14 cellular contexts compared by ENCODE assay signal in genomic region chr16:2982402-2982801, GRCh38. TPM values are rescaled to one million over a fixed set of nuclear protein-coding genes. Genes with fewer than 3 reads are reported as not detected.
DNase-seq lines count a peak whose midpoint lies in the region; ATAC-seq and TF ChIP-seq lines count a peak whose summit lies in the region.
"Had no signal": no experiment of that assay in that cellular context is flagged by ENCODE, and none has a peak within 500 bp of the region (broad histone marks: within the 10 kb centered on the region; RNA-seq: fewer than 3 reads in every experiment).

No MANE protein-coding gene starts in this region.

- no peaks in the 10 kb centered on the region for H4K20me1 ChIP-seq in HCT116 (ENCODE audit: insufficient read depth)

- no peak for TF ChIP-seq CTCF in HCT116 (IDR thresholded peaks at IDR 0.05 in 2 of 3, conservative IDR thresholded peaks at IDR 0.05 in 1 of 3; ENCODE audit: borderline replicate concordance in 1 of 3, insufficient read depth in 1 of 3, low read depth in 2 of 3, low read length in 2 of 3)
- no peak for TF ChIP-seq CTCF in left ventricle myocardium inferior (IDR thresholded peaks at IDR 0.05; ENCODE audit: borderline replicate concordance)

- H2AFZ ChIP-seq in HCT116 (ENCODE audit: low read depth, low read length, poor library complexity, severe bottlenecking), result no peak overlapping the region

- H3K27ac ChIP-seq in HCT116 (ENCODE audit: low read depth, low read length) (no peak overlapping the region), left ventricle myocardium inferior (replicated peaks) (no peak overlapping the region)
- H3K27ac ChIP-seq in naive thymus-derived CD4-positive, alpha-beta T cell (ENCODE audit: low read depth, low read length), result no peak overlapping the region
- H3K27ac ChIP-seq: uterus had no signal

- H3K27ac Mint-ChIP-seq in T-helper 17 cell, result peak overlapping the region; percentile 90
- peak overlapping the region in 1 of 9 donors; percentile 70 for H3K27ac Mint-ChIP-seq in naive thymus-derived CD4-positive, alpha-beta T cell
- H3K27ac Mint-ChIP-seq: activated CD8-positive, alpha-beta T cell treated with anti-CD3 and anti-CD28 coated beads for 36 hours; CD4-positive, alpha-beta T cell had no signal

- H3K36me3 ChIP-seq in HCT116 (ENCODE audit: control insufficient read depth in 1 of 2, insufficient read depth in 2 of 2, low read length in 2 of 2) (peaks cover 0 to 10% of the 10 kb centered on the region in 2 experiments; a peak in 1 of 4 replicates), left ventricle myocardium inferior (no peaks in the 10 kb centered on the region)
- H3K36me3 ChIP-seq in naive thymus-derived CD4-positive, alpha-beta T cell (ENCODE audit: control insufficient read depth in 2 of 3, insufficient read depth in 3 of 3, low read length in 3 of 3), result no peaks in the 10 kb centered on the region
- H3K36me3 ChIP-seq: uterus had no signal

- peaks cover 3% of the 10 kb centered on the region for H3K4me1 Mint-ChIP-seq in T-helper 17 cell
- peaks cover 9 to 29% (median 14%) of the 10 kb centered on the region in 7 donors for H3K4me1 Mint-ChIP-seq in naive thymus-derived CD4-positive, alpha-beta T cell

- peak overlapping the region; percentile 86 for H3K4me3 Mint-ChIP-seq in T-helper 17 cell
- H3K4me3 Mint-ChIP-seq in naive thymus-derived CD4-positive, alpha-beta T cell, result peak overlapping the region in 7 of 10 donors; percentile 21 to 88 (median 72)

- H3K4me2 ChIP-seq in HCT116 (ENCODE audit: low read length), result peak overlapping the region; percentile 86; the same call in 1 of the 2 replicates

- POLR2A ChIA-PET in HCT116 (lab: Charles Lee), result interaction anchor here (1.0 to 1.6 kb wide), 4 partner anchors 11 to 99 kb away, joined by 3 read pairs; partner anchors contain the start of gene FLYWCH2
- POLR2A ChIA-PET in naive thymus-derived CD4-positive, alpha-beta T cell (lab: Charles Lee), result interaction anchor here (0.8 to 3.2 kb wide), 3 partner anchors 16 to 115 kb away, joined by 4 to 17 read pairs (median 6); no protein-coding TSS in a partner anchor

- H3K9me3 ChIP-seq in HCT116 (ENCODE audit: control insufficient read depth in 1 of 2, insufficient read depth in 1 of 2, low read depth in 1 of 2, low read length in 2 of 2), result no peaks in the 10 kb centered on the region
- no peaks in the 10 kb centered on the region for H3K9me3 ChIP-seq in T-helper 17 cell (ENCODE audit: control insufficient read depth, low read length, poor library complexity, severe bottlenecking)
- H3K9me3 ChIP-seq in naive thymus-derived CD4-positive, alpha-beta T cell (ENCODE audit: control insufficient read depth in 2 of 3, low read length in 3 of 3), result no peaks in the 10 kb centered on the region
- H3K9me3 ChIP-seq in left ventricle myocardium inferior (replicated peaks), result no peaks in the 10 kb centered on the region
- H3K9me3 ChIP-seq: uterus had no signal

- no peaks in the 10 kb centered on the region for H3K27me3 Mint-ChIP-seq in T-helper 17 cell
- peaks cover 0 to 2% (median 0%) of the 10 kb centered on the region in 5 donors for H3K27me3 Mint-ChIP-seq in naive thymus-derived CD4-positive, alpha-beta T cell
- H3K27me3 Mint-ChIP-seq: activated CD8-positive, alpha-beta T cell treated with anti-CD3 and anti-CD28 coated beads for 36 hours; CD4-positive, alpha-beta T cell had no signal

- H3K27me3 ChIP-seq in HCT116 (ENCODE audit: insufficient read depth, low read length), result no peaks in the 10 kb centered on the region
- no peaks in the 10 kb centered on the region for H3K27me3 ChIP-seq in naive thymus-derived CD4-positive, alpha-beta T cell (ENCODE audit: control insufficient read depth in 2 of 2, insufficient read depth in 2 of 2, low read length in 2 of 2)
- peaks cover 42% of the 10 kb centered on the region for H3K27me3 ChIP-seq in left ventricle myocardium inferior (ENCODE audit: low read depth)
- H3K27me3 ChIP-seq: uterus had no signal

- TF ChIP-seq RAD21 in HCT116 (IDR thresholded peaks at IDR 0.05; ENCODE audit: low read depth), result no peak

- no peak for TF ChIP-seq POLR2A in HCT116 (IDR thresholded peaks at IDR 0.05; ENCODE audit: borderline replicate concordance, extremely low read depth, insufficient read depth, insufficient read length)

- H3K9me3 Mint-ChIP-seq in naive thymus-derived CD4-positive, alpha-beta T cell, result peaks cover 0 to 2% (median 0%) of the 10 kb centered on the region in 11 donors
- H3K9me3 Mint-ChIP-seq: activated CD8-positive, alpha-beta T cell treated with anti-CD3 and anti-CD28 coated beads for 36 hours; CD4-positive, alpha-beta T cell had no signal

- ATAC-seq in HCT116, result no peak
- no peak for ATAC-seq in T-helper 17 cell
- ATAC-seq in naive thymus-derived CD4-positive, alpha-beta T cell, result no peak
- ATAC-seq: activated CD8-positive, alpha-beta T cell treated with anti-CD3 and anti-CD28 coated beads for 36 hours had no signal

- H3K9ac ChIP-seq in HCT116 (ENCODE audit: low read length), result peak overlapping the region; percentile 99

- H3K4me1 ChIP-seq in HCT116 (ENCODE audit: control insufficient read depth in 1 of 2, insufficient read depth in 2 of 2, low read length in 2 of 2) (peaks cover 24 to 44% of the 10 kb centered on the region in 2 experiments), left ventricle myocardium inferior (peaks cover 51% of the 10 kb centered on the region)
- H3K4me1 ChIP-seq in naive thymus-derived CD4-positive, alpha-beta T cell (ENCODE audit: control insufficient read depth in 2 of 2, insufficient read depth in 2 of 2, low read length in 2 of 2), result peaks cover 5 to 6% of the 10 kb centered on the region in 2 donors

- no TSS peak for BruUV-seq in HCT116 (replicated peaks; lab: Mats Ljungman, UMichigan)

- intact Hi-C loops in HCT116 (cut with micrococcal nuclease) (loop anchor here (5.0 kb wide), 1 partner anchor 40 kb away; the partner anchor contains the start of genes HCFC1R1, THOC6 and TNFRSF12A), left ventricle myocardium inferior (cut with micrococcal nuclease) (no loop called here)
- intact Hi-C loops in naive thymus-derived CD4-positive, alpha-beta T cell (cut with micrococcal nuclease), result loop anchor here in 1 of 2 donors (5.0 kb wide), 2 partner anchors 70 to 100 kb away; partner anchors contain the start of genes FLYWCH1 and FLYWCH2

- H3K36me3 Mint-ChIP-seq in T-helper 17 cell (ENCODE audit: low read depth), result no peaks in the 10 kb centered on the region
- peaks cover 0 to 2% (median 0%) of the 10 kb centered on the region in 5 donors for H3K36me3 Mint-ChIP-seq in naive thymus-derived CD4-positive, alpha-beta T cell

- CTCF ChIA-PET in HCT116 (lab: Charles Lee), result interaction anchor here (1.1 to 1.5 kb wide), 4 partner anchors 9 to 114 kb away, joined by 3 to 5 read pairs (median 4); no protein-coding TSS in a partner anchor
- CTCF ChIA-PET in naive thymus-derived CD4-positive, alpha-beta T cell (lab: Charles Lee), result interaction anchor here (0.8 to 1.4 kb wide), 4 partner anchors 9 to 420 kb away, joined by 3 to 8 read pairs (median 4); partner anchors contain the start of gene PAQR4

- RAD21 ChIA-PET in HCT116 (lab: Charles Lee; ENCODE audit: low non-redundant PET in 1 of 2, low total read pairs in 2 of 2, uncharacterized antibody in 2 of 2, unreplicated experiment in 2 of 2), result no interaction called here

- peaks cover 27% of the 10 kb centered on the region for H3K79me2 ChIP-seq in HCT116 (ENCODE audit: insufficient read depth, low read length)

- no peaks in the 10 kb centered on the region for H3K9me2 ChIP-seq in HCT116 (ENCODE audit: insufficient read depth)

- DNase-seq in HCT116 (ENCODE audit: low read depth, low spot score) (no peak), T-helper 17 cell (no peak), NOMO-1 (lab: John Stamatoyannopoulos, UW; ENCODE audit: unreplicated experiment in 2 of 2) (no peak), left ventricle myocardium inferior (no peak)
- DNase-seq in naive thymus-derived CD4-positive, alpha-beta T cell, result no peak
- DNase-seq: activated CD8-positive, alpha-beta T cell treated with anti-CD3 and anti-CD28 coated beads for 36 hours; activated naive CD4-positive, alpha-beta T cell; CD4-positive, alpha-beta T cell; NCI-H1930; stimulated activated CD4-positive, alpha-beta T cell treated with anti-CD3 and anti-CD28 coated beads, Interleukin-4, amount 100 ng/mL, for 24 hours; uterus had no signal

- H3K4me3 ChIP-seq in HCT116 (replicated peaks in 1 of 2; ENCODE audit: low read depth in 1 of 2, low read length in 2 of 2) (no peak overlapping the region), left ventricle myocardium inferior (no peak overlapping the region)
- no peak overlapping the region for H3K4me3 ChIP-seq in naive thymus-derived CD4-positive, alpha-beta T cell (ENCODE audit: low read length)
- H3K4me3 ChIP-seq: uterus had no signal

RNA-seq across cellular contexts. Expression of gene PKMYT1, which starts 2.2 kb away (rescaled TPM):
- total RNA-seq in HCT116 (2021; ENCODE audit: unreplicated experiment) (104 TPM), T-helper 17 cell (not detected), left ventricle myocardium inferior (1.3 TPM)
- polyA plus RNA-seq in HCT116 (2012), result 59.4 and 70.5 TPM in 2 replicates
- 10 to 100 TPM in 1 of 5 experiments, under 1 TPM in 1, not detected in 3; 0.93 to 89.1 TPM for total RNA-seq in naive thymus-derived CD4-positive, alpha-beta T cell
- not detected for polyA plus RNA-seq in naive thymus-derived CD4-positive, alpha-beta T cell

RNA-seq across cellular contexts. Expression of gene PAQR4, which starts 13.3 kb away (rescaled TPM):
- 45.6 TPM for total RNA-seq in HCT116 (2021; ENCODE audit: unreplicated experiment)
- 24.8 and 27.4 TPM in 2 replicates for polyA plus RNA-seq in HCT116 (2012)
- 1 to 10 TPM; 1.7 to 2.7 TPM for total RNA-seq in T-helper 17 cell
- total RNA-seq in naive thymus-derived CD4-positive, alpha-beta T cell, result 10 to 100 TPM in 1 of 5 experiments, 1 to 10 TPM in 1, under 1 TPM in 3; 0.40 to 39.4 (median 0.79) TPM
- polyA plus RNA-seq in naive thymus-derived CD4-positive, alpha-beta T cell, result under 1 TPM in 1 of 2 donors, not detected in 1; 0.54 TPM
- 9.2 TPM for total RNA-seq in left ventricle myocardium inferior

RNA-seq across cellular contexts. Expression of gene KREMEN2, which starts 18.3 kb away (rescaled TPM):
- total RNA-seq in HCT116 (2021; ENCODE audit: unreplicated experiment), result 14.1 TPM
- polyA plus RNA-seq in HCT116 (2012), result 5.7 and 6.9 TPM in 2 replicates
- not detected for total RNA-seq in T-helper 17 cell
- not detected for total RNA-seq in naive thymus-derived CD4-positive, alpha-beta T cell
- polyA plus RNA-seq in naive thymus-derived CD4-positive, alpha-beta T cell, result not detected
- not detected for total RNA-seq in left ventricle myocardium inferior
- total RNA-seq: CD4-positive, alpha-beta T cell; liver had no signal
- polyA plus RNA-seq: liver had no signal

RNA-seq across cellular contexts. Expression of gene CLDN9, which starts 30.3 kb away (rescaled TPM):
- total RNA-seq in HCT116 (2021; ENCODE audit: unreplicated experiment), result 0.76 TPM
- polyA plus RNA-seq in HCT116 (2012), result 0.96 and 1.4 TPM in 2 replicates
- total RNA-seq in T-helper 17 cell, result not detected
- under 1 TPM in 2 of 5 experiments, not detected in 3; 0.15 to 0.37 TPM for total RNA-seq in naive thymus-derived CD4-positive, alpha-beta T cell
- not detected for polyA plus RNA-seq in naive thymus-derived CD4-positive, alpha-beta T cell
- 1.2 TPM for total RNA-seq in left ventricle myocardium inferior
- total RNA-seq: activated CD8-positive, alpha-beta T cell treated with anti-CD3 and anti-CD28 coated beads for 36 hours; CD4-positive, alpha-beta T cell; G401; M059J had no signal

RNA-seq across cellular contexts. Expression of gene CLDN6, which starts 35.6 kb away (rescaled TPM):
- total RNA-seq in HCT116 (2021; ENCODE audit: unreplicated experiment) (0.49 TPM), T-helper 17 cell (not detected), left ventricle myocardium inferior (not detected)
- polyA plus RNA-seq in HCT116 (2012), result 0.11 and 0.21 TPM in 2 replicates
- not detected for total RNA-seq in naive thymus-derived CD4-positive, alpha-beta T cell
- polyA plus RNA-seq in naive thymus-derived CD4-positive, alpha-beta T cell, result not detected
- total RNA-seq: activated CD8-positive, alpha-beta T cell treated with anti-CD3 and anti-CD28 coated beads for 36 hours; CD4-positive, alpha-beta T cell had no signal
- polyA plus RNA-seq: liver had no signal

Comparison
In these comparisons a context has a peak if more than half of its experiments do, and no peak if none do; other contexts are left out.
1. RNA of gene KREMEN2, which starts 18.3 kb away (total RNA-seq): 14.1 TPM in HCT116 (single experiment); not detected in T-helper 17 cell, not detected in naive thymus-derived CD4-positive, alpha-beta T cell and not detected in left ventricle myocardium inferior (single experiment); every median in the first group is over 10 times any median in the second.